In the genomic region with DNA sequence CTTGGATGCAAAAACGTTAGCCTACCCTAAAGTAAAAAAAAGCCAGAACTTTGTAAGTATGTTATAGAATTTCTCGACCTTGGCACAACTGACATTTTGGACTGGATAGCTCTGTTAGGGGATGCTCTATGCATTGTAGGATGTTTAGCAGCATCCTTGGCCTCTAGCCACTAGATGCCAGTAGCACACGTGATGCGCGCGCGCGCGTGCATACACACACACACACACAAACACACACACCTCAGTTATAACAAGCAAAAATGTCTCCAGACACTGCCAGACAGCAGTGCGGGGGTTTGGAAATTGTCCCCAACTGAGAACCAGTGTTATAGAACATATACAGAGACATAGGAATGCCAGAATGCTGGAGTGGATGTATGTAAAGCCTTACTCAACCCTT, we compare ENCODE assay signal across 29 cellular contexts.
"Had no signal": no experiment of that assay in that cellular context is flagged by ENCODE, and none has a peak within 500 bp of the region (broad histone marks: within the 10 kb centered on the region; RNA-seq: fewer than 3 reads in every experiment).

No MANE protein-coding gene starts in this region.

- DNase-seq: naive B cell; naive thymus-derived CD8-positive, alpha-beta T cell; occipital lobe; ovary; posterior cingulate gyrus; psoas muscle; right cardiac atrium; spleen; stimulated activated CD4-positive, alpha-beta T cell treated with anti-CD3 and anti-CD28 coated beads, Interleukin-12 subunit alpha, Interleukin-12 subunit beta, amount 100 ng/mL, for 4 hours; stimulated activated CD4-positive, alpha-beta T cell treated with anti-CD3 and anti-CD28 coated beads, Interleukin-1b, Interleukin-23, amount 100 ng/mL, for 48 hours; stimulated activated CD4-positive, alpha-beta T cell treated with anti-CD3 and anti-CD28 coated beads, Interleukin-4, amount 100 ng/mL, for 1 hour; stimulated activated CD4-positive, alpha-beta T cell treated with anti-CD3 and anti-CD28 coated beads, Interleukin-4, amount 100 ng/mL, for 4 hours; stimulated activated CD8-positive, alpha-beta memory T cell treated with anti-CD3 and anti-CD28 coated beads, Interleukin-4, amount 100 ng/mL, for 48 hours; stimulated activated naive CD4-positive, alpha-beta T cell; stimulated activated naive CD8-positive, alpha-beta T cell treated with anti-CD3 and anti-CD28 coated beads, Interleukin-15, amount 100 ng/mL, for 72 hours; stimulated activated naive CD8-positive, alpha-beta T cell treated with anti-CD3 and anti-CD28 coated beads, Interleukin-15, Interleukin-2, amounts not matched to agents 100 U/mL and 50 U/mL, for 24 hours; thyroid gland; trophoblast cell had no signal

- H3K27me3 ChIP-seq: neural progenitor cell, ovary, spleen, thyroid gland, tibial nerve, upper lobe of left lung, vagina had no signal

- ATAC-seq: naive thymus-derived CD8-positive, alpha-beta T cell; natural killer cell treated with Interleukin-12 subunit alpha and Interleukin-12 subunit beta and Interleukin-15 and Interleukin-18, amount 100 ng/mL, for 72 hours; psoas muscle; right cardiac atrium; sciatic nerve; stimulated activated memory B cell treated with anti-CD40 and anti-IgM and Interleukin-4, amounts not matched to agents 10 μg/mL and 1 μg/mL and 100 μg/mL, for 72 hours; stimulated activated naive CD8-positive, alpha-beta T cell treated with anti-CD3 and anti-CD28 coated beads, Interleukin-15, amount 100 ng/mL, for 72 hours; stimulated activated naive CD8-positive, alpha-beta T cell treated with anti-CD3 and anti-CD28 coated beads, Interleukin-15, Interleukin-2, amounts not matched to agents 100 U/mL and 50 U/mL, for 24 hours had no signal

- H3K9me3 ChIP-seq: thyroid gland had no signal

- H3K27ac ChIP-seq: neural progenitor cell, ovary, parathyroid adenoma, psoas muscle, skin epidermis, spleen, thoracic aorta, thyroid gland, tibial nerve, upper lobe of left lung, vagina had no signal

- H3K9ac ChIP-seq: neural progenitor cell, parathyroid adenoma had no signal

- H3K36me3 ChIP-seq: ovary, thyroid gland had no signal

- H3K4me1 ChIP-seq: neural progenitor cell, parathyroid adenoma, psoas muscle, spleen, thyroid gland, tibial nerve, upper lobe of left lung, vagina had no signal

- H3K4me3 ChIP-seq: neural progenitor cell, ovary, psoas muscle, skin epidermis, smooth muscle cell, spleen, thoracic aorta, thyroid gland, tibial nerve, upper lobe of left lung, vagina had no signal
